1 cellular context compared by ENCODE assay signal in genomic region chr14:22589096-22589839, GRCh38.
TF ChIP-seq lines count a peak whose summit lies in the region.

DAD1 (minus strand) TSS chr14:22589224; CDS start chr14:22589157, 67 bp downstream.

TF ChIP-seq in K562, 482 proteins besides CTCF, POLR2A, EP300 and RAD21 (continued from another document):
- TF ChIP-seq CHAMP1 (IDR thresholded peaks at IDR 0.05) (no peak), MXI1 (IDR thresholded peaks at IDR 0.05; ENCODE audit: low read depth, low read length) (peak; percentile 87; the same call in 1 of the 2 replicates), HMGXB4 (CRISPR knock-in tag; IDR thresholded peaks at IDR 0.05) (no peak), EWSR1 (IDR thresholded peaks at IDR 0.05; ENCODE audit: borderline replicate concordance, low read depth, partially characterized antibody) (no peak), CREB1 (IDR thresholded peaks at IDR 0.05) (no peak), CREB1 (CRISPR knock-in tag; IDR thresholded peaks at IDR 0.05) (no peak; the same call in 1 of the 2 replicates), SMAD2 (IDR thresholded peaks at IDR 0.05; ENCODE audit: low read depth, low read length) (no peak)
